Comparison of ENCODE assay signal across 16 cellular contexts in genomic region chr12:53749986-53750811, GRCh38. TPM values are rescaled to one million over a fixed set of nuclear protein-coding genes. Genes with fewer than 3 reads are reported as not detected.
A peak's percentile ranks its signal among the peaks of the same experiment; 100 is the strongest.
DNase-seq lines count a peak whose midpoint lies in the region; ATAC-seq and TF ChIP-seq lines count a peak whose summit lies in the region.
"Had no signal": no experiment of that assay in that cellular context is flagged by ENCODE, and none has a peak within 500 bp of the region (broad histone marks: within the 10 kb centered on the region; RNA-seq: fewer than 3 reads in every experiment).

No MANE protein-coding gene starts in this region.

- H3K9ac ChIP-seq in HUES6 (ENCODE audit: low read length) = no peak overlapping the region
- no peak overlapping the region for H3K9ac ChIP-seq in neural progenitor cell
- H3K9ac ChIP-seq: parathyroid adenoma had no signal

- peak overlapping the region; percentile 54 for H3K4me3 ChIP-seq in HUES6 (ENCODE audit: low read depth, low read length)
- peak overlapping the region; percentile 59 to 60 for H3K4me3 ChIP-seq in ascending aorta
- peak overlapping the region; percentile 67 for H3K4me3 ChIP-seq in neural progenitor cell

- intact Hi-C loops in ascending aorta (cut with DNase I) = loop anchor here (10.0 kb wide), 1 partner anchor 455 kb away; no protein-coding TSS in a partner anchor

- TF ChIP-seq CTCF in ascending aorta (IDR thresholded peaks at IDR 0.05) (no peak), neural progenitor cell (IDR thresholded peaks at IDR 0.05) (no peak)

- DNase-seq in NCI-H1417 (lab: John Stamatoyannopoulos, UW) (peak; percentile 32 to 67 (median 63)), NCI-H1417 treated with DMSO at 0.1 percent for 48 hours (lab: John Stamatoyannopoulos, UW) (no peak), ascending aorta (ENCODE audit: low spot score in 2 of 2) (no peak), neural progenitor cell (ENCODE audit: low spot score) (no peak)
- DNase-seq: cortex of kidney, SW 1271 had no signal

- no peaks in the 10 kb centered on the region for H4K20me1 ChIP-seq in neural progenitor cell (ENCODE audit: low read depth)

- no peaks in the 10 kb centered on the region for H3K9me3 Mint-ChIP-seq in neural progenitor cell
- H3K9me3 Mint-ChIP-seq: activated naive CD4-positive, alpha-beta T cell treated with anti-CD3 and anti-CD28 coated beads, Interleukin-2, amount 50 U/mL, for 24 hours had no signal

- H3K4me2 ChIP-seq in neural progenitor cell = peak overlapping the region; percentile 100

- H3K4me3 Mint-ChIP-seq in neural progenitor cell = no peak overlapping the region
- H3K4me3 Mint-ChIP-seq: activated naive CD4-positive, alpha-beta T cell treated with anti-CD3 and anti-CD28 coated beads, Interleukin-2, amount 50 U/mL, for 24 hours had no signal

- H3K27me3 Mint-ChIP-seq in neural progenitor cell (ENCODE audit: insufficient read depth, low read depth) = peaks cover 5% of the 10 kb centered on the region

- no peaks in the 10 kb centered on the region for H3K36me3 Mint-ChIP-seq in neural progenitor cell
- H3K36me3 Mint-ChIP-seq: activated naive CD4-positive, alpha-beta T cell treated with anti-CD3 and anti-CD28 coated beads, Interleukin-2, amount 50 U/mL, for 24 hours had no signal

- H3K27me3 ChIP-seq in HUES6 (ENCODE audit: control insufficient read depth, insufficient read depth, low read length) (peaks cover 100% of the 10 kb centered on the region), ascending aorta (peaks cover 4% of the 10 kb centered on the region), neural progenitor cell (peaks cover 98% of the 10 kb centered on the region)

- peaks cover 10% of the 10 kb centered on the region for H3K4me1 Mint-ChIP-seq in neural progenitor cell
- H3K4me1 Mint-ChIP-seq: activated naive CD4-positive, alpha-beta T cell treated with anti-CD3 and anti-CD28 coated beads, Interleukin-2, amount 50 U/mL, for 24 hours had no signal

- H3K9me3 ChIP-seq in HUES6 (ENCODE audit: control insufficient read depth, insufficient read depth, low read depth, low read length) (no peaks in the 10 kb centered on the region), ascending aorta (no peaks in the 10 kb centered on the region), neural progenitor cell (ENCODE audit: low read depth) (no peaks in the 10 kb centered on the region)

- ATAC-seq in GM19324 (IDR thresholded peaks at IDR 0.05; ENCODE audit: low FRiP score, unreplicated experiment) = no peak
- ATAC-seq in GM21367 (IDR thresholded peaks at IDR 0.05; ENCODE audit: unreplicated experiment) = no peak
- no peak for ATAC-seq in GM21515 (IDR thresholded peaks at IDR 0.05; ENCODE audit: unreplicated experiment)

- H3F3A ChIP-seq in neural progenitor cell (ENCODE audit: low read depth) = peaks cover 20% of the 10 kb centered on the region

- no peak overlapping the region for H3K27ac ChIP-seq in HUES6 (ENCODE audit: low read depth, low read length)
- H3K27ac ChIP-seq in ascending aorta = no peak overlapping the region
- H3K27ac ChIP-seq in neural progenitor cell = no peak overlapping the region
- H3K27ac ChIP-seq: HL-60, parathyroid adenoma had no signal

- H3K36me3 ChIP-seq in HUES6 (ENCODE audit: control insufficient read depth, insufficient read depth, low read length) (no peaks in the 10 kb centered on the region), ascending aorta (no peaks in the 10 kb centered on the region), neural progenitor cell (no peaks in the 10 kb centered on the region)

- no peaks in the 10 kb centered on the region for H3K79me2 ChIP-seq in neural progenitor cell (ENCODE audit: low read depth)
- H3K79me2 ChIP-seq: parathyroid adenoma had no signal

- H3K27ac Mint-ChIP-seq in neural progenitor cell = peak overlapping the region; percentile 74
- H3K27ac Mint-ChIP-seq: activated naive CD4-positive, alpha-beta T cell treated with anti-CD3 and anti-CD28 coated beads, Interleukin-2, amount 50 U/mL, for 24 hours had no signal

- no peak overlapping the region for H2AFZ ChIP-seq in neural progenitor cell (replicated peaks)

- peaks cover 39% of the 10 kb centered on the region for H3K4me1 ChIP-seq in HUES6 (ENCODE audit: control insufficient read depth, insufficient read depth, low read length)
- H3K4me1 ChIP-seq in ascending aorta = peaks cover 7 to 18% of the 10 kb centered on the region in 2 donors
- H3K4me1 ChIP-seq in neural progenitor cell = peaks cover 57% of the 10 kb centered on the region

RNA-seq across cellular contexts. Expression of gene CISTR, which starts 1.6 kb away (rescaled TPM):
- total RNA-seq in ascending aorta (not detected), neural progenitor cell (ENCODE audit: low replicate concordance) (not detected in 2 replicates)
- total RNA-seq: A172, lower leg skin, subcutaneous adipose tissue had no signal

RNA-seq across cellular contexts. Expression of gene CALCOCO1, which starts 22.9 kb away (rescaled TPM):
- total RNA-seq in ascending aorta = 258 TPM
- 25.3 and 46.0 TPM in 2 replicates for total RNA-seq in neural progenitor cell (ENCODE audit: low replicate concordance)

Comparison
In these comparisons a context has a peak if more than half of its experiments do, and no peak if none do; other contexts are left out.
1. DNase-seq: peak in NCI-H1417 (3 of 3); none in NCI-H1417 treated with DMSO at 0.1 percent for 48 hours (single experiment), ascending aorta (0 of 2) and neural progenitor cell (single experiment).
2. Peak in every context shown above with its lines, with median percentiles within 50 percentile points of each other: H3K4me3 ChIP-seq.